In genomic region chr12:58919271-58920101, GRCh38 we compare ENCODE assay signal across 9 cellular contexts. TPM values are rescaled to one million over a fixed set of nuclear protein-coding genes. Genes with fewer than 3 reads are reported as not detected.
DNase-seq lines count a peak whose midpoint lies in the region; ATAC-seq and TF ChIP-seq lines count a peak whose summit lies in the region.
"Had no signal": no experiment of that assay in that cellular context is flagged by ENCODE, and none has a peak within 500 bp of the region (broad histone marks: within the 10 kb centered on the region; RNA-seq: fewer than 3 reads in every experiment).

No MANE protein-coding gene starts in this region.

- H3K4me1 ChIP-seq in duodenal mucosa (ENCODE audit: control insufficient read depth in 1 of 2, insufficient read depth in 2 of 2, low read length in 2 of 2) (peaks cover 13 to 34% of the 10 kb centered on the region in 2 donors), lower lobe of right lung (peaks cover 9% of the 10 kb centered on the region), upper lobe of right lung (no peaks in the 10 kb centered on the region)

- peak overlapping the region; percentile 81 to 92 for H3K4me3 ChIP-seq in duodenal mucosa (ENCODE audit: low read depth in 1 of 2, low read length in 2 of 2)
- H3K4me3 ChIP-seq in lower lobe of right lung = peak overlapping the region; percentile 69
- H3K4me3 ChIP-seq in upper lobe of right lung = peak overlapping the region; percentile 63

- ATAC-seq in GM21526 (IDR thresholded peaks at IDR 0.05; ENCODE audit: low FRiP score, unreplicated experiment) (peak; percentile 39), lower lobe of right lung (peak; percentile 43 to 57), upper lobe of right lung (peak; percentile 46), HG03175 (IDR thresholded peaks at IDR 0.05; ENCODE audit: unreplicated experiment) (no peak)

- DNase-seq in NCI-H524 (lab: John Stamatoyannopoulos, UW) (peak; percentile 1 to 59), lower lobe of right lung (peak; percentile 69), upper lobe of right lung (peak; percentile 81), pons (ENCODE audit: low spot score) (no peak)

- H3K36me3 ChIP-seq in duodenal mucosa (ENCODE audit: control insufficient read depth in 1 of 2, insufficient read depth in 2 of 2, low read length in 2 of 2) = no peaks in the 10 kb centered on the region
- H3K36me3 ChIP-seq in lower lobe of right lung = no peaks in the 10 kb centered on the region
- no peaks in the 10 kb centered on the region for H3K36me3 ChIP-seq in upper lobe of right lung
- H3K36me3 ChIP-seq: neutrophil had no signal

- intact Hi-C loops in lower lobe of right lung (cut with DNase I) = no loop called here
- intact Hi-C loops in upper lobe of right lung (cut with DNase I) = no loop called here

- peak overlapping the region; percentile 89 for H3K27ac ChIP-seq in C4-2B
- H3K27ac ChIP-seq in duodenal mucosa (ENCODE audit: low read depth, low read length) = peak overlapping the region; percentile 84
- H3K27ac ChIP-seq in lower lobe of right lung = peak overlapping the region; percentile 93
- H3K27ac ChIP-seq in upper lobe of right lung = peak overlapping the region; percentile 92
- H3K27ac ChIP-seq: neutrophil had no signal

- no peaks in the 10 kb centered on the region for H3K27me3 ChIP-seq in duodenal mucosa (ENCODE audit: control insufficient read depth in 1 of 2, insufficient read depth in 2 of 2, low read length in 2 of 2)
- H3K27me3 ChIP-seq in lower lobe of right lung (ENCODE audit: low read depth) = no peaks in the 10 kb centered on the region
- H3K27me3 ChIP-seq in upper lobe of right lung = no peaks in the 10 kb centered on the region

- TF ChIP-seq CTCF in C4-2B (conservative IDR thresholded peaks at IDR 0.05) (no peak), lower lobe of right lung (IDR thresholded peaks at IDR 0.05) (no peak), upper lobe of right lung (IDR thresholded peaks at IDR 0.05) (no peak)

- no peaks in the 10 kb centered on the region for H3K9me3 ChIP-seq in duodenal mucosa (ENCODE audit: control insufficient read depth in 1 of 2, low read length in 2 of 2)
- H3K9me3 ChIP-seq in lower lobe of right lung = no peaks in the 10 kb centered on the region
- no peaks in the 10 kb centered on the region for H3K9me3 ChIP-seq in upper lobe of right lung
- H3K9me3 ChIP-seq: neutrophil had no signal

- peak overlapping the region; percentile 70 to 84 for H3K9ac ChIP-seq in duodenal mucosa (ENCODE audit: low read depth in 1 of 2, low read length in 2 of 2)

RNA-seq across cellular contexts. Expression of gene LRIG3, which starts 0.8 kb away (rescaled TPM):
- 30.5 TPM for total RNA-seq in lower lobe of right lung
- 40.5 TPM for total RNA-seq in upper lobe of right lung
